ENCODE assay signal across 3 cellular contexts in the genomic region with DNA sequence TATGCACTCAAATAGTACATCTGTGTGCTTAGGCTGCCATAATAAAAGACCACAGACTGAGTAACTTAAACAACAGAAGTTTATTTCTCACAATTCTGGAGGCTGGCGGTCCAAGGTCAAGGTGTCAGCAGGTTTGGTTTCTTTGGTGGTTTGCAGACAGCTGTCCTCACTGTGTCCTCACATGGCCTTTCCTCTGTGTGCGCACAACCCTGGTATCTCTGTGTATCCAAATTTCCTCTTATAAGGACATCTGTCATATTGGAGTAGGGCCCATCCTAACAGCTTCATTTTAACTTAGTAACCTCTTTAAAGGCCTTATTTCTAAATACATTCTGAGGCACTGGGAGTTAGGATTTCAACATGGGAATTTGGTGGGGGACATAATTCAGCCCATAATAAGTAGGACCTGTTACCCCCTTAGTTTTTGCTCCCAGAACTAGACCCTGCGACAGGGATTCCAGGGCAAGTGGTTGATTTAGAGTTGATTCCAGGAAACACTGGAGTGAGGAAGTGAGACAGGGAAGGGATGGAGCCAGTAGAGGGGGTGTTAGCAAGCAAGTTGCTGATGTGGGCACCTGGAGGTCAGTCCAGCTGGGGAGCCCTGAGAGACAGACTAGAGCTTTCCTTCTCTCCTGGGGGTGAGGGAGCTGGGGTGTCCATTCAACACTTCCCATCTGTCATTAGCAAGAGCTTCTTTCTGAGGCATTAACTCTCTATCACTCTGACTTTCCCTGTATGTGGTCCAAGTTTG.
TF ChIP-seq lines count a peak whose summit lies in the region.

No MANE protein-coding gene starts in this region.

TF ChIP-seq in SK-N-SH, 30 proteins besides CTCF, POLR2A, EP300 and RAD21 (continues in another document):
- TF ChIP-seq, protein P1, sequence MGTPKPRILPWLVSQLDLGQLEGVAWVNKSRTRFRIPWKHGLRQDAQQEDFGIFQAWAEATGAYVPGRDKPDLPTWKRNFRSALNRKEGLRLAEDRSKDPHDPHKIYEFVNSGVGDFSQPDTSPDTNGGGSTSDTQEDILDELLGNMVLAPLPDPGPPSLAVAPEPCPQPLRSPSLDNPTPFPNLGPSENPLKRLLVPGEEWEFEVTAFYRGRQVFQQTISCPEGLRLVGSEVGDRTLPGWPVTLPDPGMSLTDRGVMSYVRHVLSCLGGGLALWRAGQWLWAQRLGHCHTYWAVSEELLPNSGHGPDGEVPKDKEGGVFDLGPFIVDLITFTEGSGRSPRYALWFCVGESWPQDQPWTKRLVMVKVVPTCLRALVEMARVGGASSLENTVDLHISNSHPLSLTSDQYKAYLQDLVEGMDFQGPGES (IDR thresholded peaks at IDR 0.05; ENCODE audit: low read depth, low read length): no peak
- TF ChIP-seq TEAD4 (IDR thresholded peaks at IDR 0.05; ENCODE audit: borderline replicate concordance, insufficient read depth) (no peak), GATA2 (CRISPR knock-in tag; IDR thresholded peaks at IDR 0.05) (no peak), SIN3A (IDR thresholded peaks at IDR 0.05; ENCODE audit: borderline replicate concordance, low read depth, low read length) (no peak)
- TF ChIP-seq, protein P2, sequence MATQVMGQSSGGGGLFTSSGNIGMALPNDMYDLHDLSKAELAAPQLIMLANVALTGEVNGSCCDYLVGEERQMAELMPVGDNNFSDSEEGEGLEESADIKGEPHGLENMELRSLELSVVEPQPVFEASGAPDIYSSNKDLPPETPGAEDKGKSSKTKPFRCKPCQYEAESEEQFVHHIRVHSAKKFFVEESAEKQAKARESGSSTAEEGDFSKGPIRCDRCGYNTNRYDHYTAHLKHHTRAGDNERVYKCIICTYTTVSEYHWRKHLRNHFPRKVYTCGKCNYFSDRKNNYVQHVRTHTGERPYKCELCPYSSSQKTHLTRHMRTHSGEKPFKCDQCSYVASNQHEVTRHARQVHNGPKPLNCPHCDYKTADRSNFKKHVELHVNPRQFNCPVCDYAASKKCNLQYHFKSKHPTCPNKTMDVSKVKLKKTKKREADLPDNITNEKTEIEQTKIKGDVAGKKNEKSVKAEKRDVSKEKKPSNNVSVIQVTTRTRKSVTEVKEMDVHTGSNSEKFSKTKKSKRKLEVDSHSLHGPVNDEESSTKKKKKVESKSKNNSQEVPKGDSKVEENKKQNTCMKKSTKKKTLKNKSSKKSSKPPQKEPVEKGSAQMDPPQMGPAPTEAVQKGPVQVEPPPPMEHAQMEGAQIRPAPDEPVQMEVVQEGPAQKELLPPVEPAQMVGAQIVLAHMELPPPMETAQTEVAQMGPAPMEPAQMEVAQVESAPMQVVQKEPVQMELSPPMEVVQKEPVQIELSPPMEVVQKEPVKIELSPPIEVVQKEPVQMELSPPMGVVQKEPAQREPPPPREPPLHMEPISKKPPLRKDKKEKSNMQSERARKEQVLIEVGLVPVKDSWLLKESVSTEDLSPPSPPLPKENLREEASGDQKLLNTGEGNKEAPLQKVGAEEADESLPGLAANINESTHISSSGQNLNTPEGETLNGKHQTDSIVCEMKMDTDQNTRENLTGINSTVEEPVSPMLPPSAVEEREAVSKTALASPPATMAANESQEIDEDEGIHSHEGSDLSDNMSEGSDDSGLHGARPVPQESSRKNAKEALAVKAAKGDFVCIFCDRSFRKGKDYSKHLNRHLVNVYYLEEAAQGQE (IDR thresholded peaks at IDR 0.05; ENCODE audit: low read depth, low read length): no peak
- TF ChIP-seq, protein P3, sequence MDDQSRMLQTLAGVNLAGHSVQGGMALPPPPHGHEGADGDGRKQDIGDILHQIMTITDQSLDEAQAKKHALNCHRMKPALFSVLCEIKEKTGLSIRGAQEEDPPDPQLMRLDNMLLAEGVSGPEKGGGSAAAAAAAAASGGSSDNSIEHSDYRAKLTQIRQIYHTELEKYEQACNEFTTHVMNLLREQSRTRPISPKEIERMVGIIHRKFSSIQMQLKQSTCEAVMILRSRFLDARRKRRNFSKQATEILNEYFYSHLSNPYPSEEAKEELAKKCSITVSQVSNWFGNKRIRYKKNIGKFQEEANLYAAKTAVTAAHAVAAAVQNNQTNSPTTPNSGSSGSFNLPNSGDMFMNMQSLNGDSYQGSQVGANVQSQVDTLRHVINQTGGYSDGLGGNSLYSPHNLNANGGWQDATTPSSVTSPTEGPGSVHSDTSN (IDR thresholded peaks at IDR 0.05): no peak

TF ChIP-seq in SK-N-SH treated with all-trans-retinoic acid at 6 μM for 48 hours, 23 proteins besides CTCF, POLR2A, EP300 and RAD21:
- no peak for TF ChIP-seq ISL1 (CRISPR knock-in tag; IDR thresholded peaks at IDR 0.05)
- no peak for TF ChIP-seq ESRRG (CRISPR knock-in tag; IDR thresholded peaks at IDR 0.05)

TF ChIP-seq in endothelial cell of umbilical vein, 7 proteins besides CTCF, POLR2A, EP300 and RAD21:
- TF ChIP-seq GATA2 (IDR thresholded peaks at IDR 0.05; ENCODE audit: insufficient read depth, insufficient read length, low read depth, low read length): no peak
